Comparison of ENCODE assay signal across 29 cellular contexts in the genomic region with DNA sequence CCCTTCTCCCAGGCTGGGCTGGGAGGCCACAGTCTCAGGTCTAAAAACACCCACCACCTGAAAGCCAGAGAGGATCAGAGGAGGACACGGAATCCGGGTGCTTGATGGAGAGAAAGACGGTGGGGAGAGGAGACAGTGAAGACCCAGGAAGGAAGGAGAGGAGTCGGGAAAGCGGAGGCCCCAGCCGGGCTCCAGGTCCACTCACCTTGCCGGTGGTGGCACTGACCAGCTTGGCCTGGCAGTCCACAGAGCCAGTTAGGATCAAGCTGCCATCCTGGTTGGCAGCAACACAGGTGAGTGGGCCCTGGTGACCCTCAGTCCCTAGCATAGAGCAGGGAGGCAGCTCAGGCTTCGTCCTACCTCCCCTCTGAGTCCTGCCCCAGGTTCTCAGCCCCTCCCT. TPM values are rescaled to one million over a fixed set of nuclear protein-coding genes. Genes with fewer than 3 reads are reported as not detected.
DNase-seq lines count a peak whose midpoint lies in the region; ATAC-seq and TF ChIP-seq lines count a peak whose summit lies in the region.
"Had no signal": no experiment of that assay in that cellular context is flagged by ENCODE, and none has a peak within 500 bp of the region (broad histone marks: within the 10 kb centered on the region; RNA-seq: fewer than 3 reads in every experiment).

No MANE protein-coding gene starts in this region.

- peaks cover 41% of the 10 kb centered on the region for H3K4me1 Mint-ChIP-seq in activated naive CD4-positive, alpha-beta T cell treated with anti-CD3 and anti-CD28 coated beads, Interleukin-2, amount 10 ng/mL, durations not matched to agents 7 days and 5 days
- peaks cover 21% of the 10 kb centered on the region for H3K4me1 Mint-ChIP-seq in activated naive CD4-positive, alpha-beta T cell treated with anti-CD3 and anti-CD28 coated beads for 36 hours (ENCODE audit: low read depth)

- no peak overlapping the region for H3K4me3 ChIP-seq in colonic mucosa
- H3K4me3 ChIP-seq in mucosa of stomach (ENCODE audit: low read length), result no peak overlapping the region
- H3K4me3 ChIP-seq in aorta (ENCODE audit: low read length in 2 of 2), result no peak overlapping the region
- no peak overlapping the region for H3K4me3 ChIP-seq in testis
- no peak overlapping the region for H3K4me3 ChIP-seq in H7 (ENCODE audit: insufficient read depth, low read depth, low read length)
- H3K4me3 ChIP-seq: A549, ascending aorta, left ventricle myocardium inferior, suprapubic skin, uterus had no signal

- peak overlapping the region; percentile 70 for H3K27ac Mint-ChIP-seq in activated naive CD4-positive, alpha-beta T cell treated with anti-CD3 and anti-CD28 coated beads, Interleukin-2, amount 10 ng/mL, durations not matched to agents 7 days and 5 days
- H3K27ac Mint-ChIP-seq in activated naive CD4-positive, alpha-beta T cell treated with anti-CD3 and anti-CD28 coated beads for 36 hours, result no peak overlapping the region
- H3K27ac Mint-ChIP-seq: activated naive CD8-positive, alpha-beta T cell; mesothelial cell of epicardium had no signal

- peaks cover 6% of the 10 kb centered on the region for H3K27me3 Mint-ChIP-seq in activated naive CD4-positive, alpha-beta T cell treated with anti-CD3 and anti-CD28 coated beads, Interleukin-2, amount 10 ng/mL, durations not matched to agents 7 days and 5 days
- no peaks in the 10 kb centered on the region for H3K27me3 Mint-ChIP-seq in activated naive CD4-positive, alpha-beta T cell treated with anti-CD3 and anti-CD28 coated beads for 36 hours (ENCODE audit: low read depth)
- H3K27me3 Mint-ChIP-seq: activated CD4-positive, alpha-beta T cell treated with anti-CD3 and anti-CD28 coated beads, Interleukin-2, amount 10 ng/mL, durations not matched to agents 7 days and 5 days; activated naive CD8-positive, alpha-beta T cell; naive thymus-derived CD8-positive, alpha-beta T cell had no signal

- H3K9ac ChIP-seq in colonic mucosa (ENCODE audit: low read depth in 2 of 2, low read length in 2 of 2) (peak overlapping the region in 1 of 2 donors; percentile 60), mucosa of stomach (ENCODE audit: low read length) (peak overlapping the region; percentile 29)

- WGBS in aorta, 2 donors, result 89% methylated on average over 8 of the region's 8 CpGs
- WGBS in testis, 2 donors, result 79 to 90% methylated on average over 4 to 8 of the region's 8 CpGs

- TF ChIP-seq POLR2A in testis (IDR thresholded peaks at IDR 0.05), result no peak

- intact Hi-C loops in activated naive CD4-positive, alpha-beta T cell treated with anti-CD3 and anti-CD28 coated beads for 36 hours (cut with micrococcal nuclease), result no loop called here
- intact Hi-C loops in colonic mucosa (cut with DNase I), result no loop called here
- intact Hi-C loops in aorta (cut with DNase I), result loop anchor here in 1 of 2 donors (5.0 to 10.0 kb wide), 2 partner anchors 78 to 299 kb away; a partner anchor contains a TSS
- intact Hi-C loops in testis (cut with DNase I; ENCODE audit: low total_unique reads), result no loop called here

- ATAC-seq in aorta (ENCODE audit: low FRiP score) (no peak), HG03342 (IDR thresholded peaks at IDR 0.05; ENCODE audit: unreplicated experiment) (no peak)
- ATAC-seq: A549; naive thymus-derived CD8-positive, alpha-beta T cell; PC-3 had no signal

- no peaks in the 10 kb centered on the region for H3K9me3 Mint-ChIP-seq in activated naive CD4-positive, alpha-beta T cell treated with anti-CD3 and anti-CD28 coated beads, Interleukin-2, amount 10 ng/mL, durations not matched to agents 7 days and 5 days
- H3K9me3 Mint-ChIP-seq in activated naive CD4-positive, alpha-beta T cell treated with anti-CD3 and anti-CD28 coated beads for 36 hours, result no peaks in the 10 kb centered on the region
- H3K9me3 Mint-ChIP-seq: activated CD4-positive, alpha-beta T cell treated with anti-CD3 and anti-CD28 coated beads, Interleukin-2, amount 10 ng/mL, durations not matched to agents 7 days and 5 days; IgD-negative memory B cell; mesothelial cell of epicardium; naive thymus-derived CD8-positive, alpha-beta T cell had no signal

- H3K36me3 Mint-ChIP-seq in activated naive CD4-positive, alpha-beta T cell treated with anti-CD3 and anti-CD28 coated beads, Interleukin-2, amount 10 ng/mL, durations not matched to agents 7 days and 5 days, result peaks cover 29% of the 10 kb centered on the region
- peaks cover 19% of the 10 kb centered on the region for H3K36me3 Mint-ChIP-seq in activated naive CD4-positive, alpha-beta T cell treated with anti-CD3 and anti-CD28 coated beads for 36 hours (ENCODE audit: low read depth)

- H3K4me3 Mint-ChIP-seq in activated naive CD4-positive, alpha-beta T cell treated with anti-CD3 and anti-CD28 coated beads, Interleukin-2, amount 10 ng/mL, durations not matched to agents 7 days and 5 days, result no peak overlapping the region
- no peak overlapping the region for H3K4me3 Mint-ChIP-seq in activated naive CD4-positive, alpha-beta T cell treated with anti-CD3 and anti-CD28 coated beads for 36 hours
- H3K4me3 Mint-ChIP-seq: activated CD4-positive, alpha-beta T cell treated with anti-CD3 and anti-CD28 coated beads, Interleukin-2, amount 10 ng/mL, durations not matched to agents 7 days and 5 days; activated naive CD8-positive, alpha-beta T cell; mesothelial cell of epicardium had no signal

- H3K27ac ChIP-seq in colonic mucosa, result peak overlapping the region; percentile 82
- no peak overlapping the region for H3K27ac ChIP-seq in aorta (ENCODE audit: low read depth in 1 of 2, low read length in 2 of 2)
- H3K27ac ChIP-seq in testis, result no peak overlapping the region
- H3K27ac ChIP-seq: A549, ascending aorta, left ventricle myocardium inferior, suprapubic skin, uterus, WERI-Rb-1 had no signal

- H3K9me3 ChIP-seq in colonic mucosa (no peaks in the 10 kb centered on the region), mucosa of stomach (ENCODE audit: control insufficient read depth, low read length) (no peaks in the 10 kb centered on the region), aorta (ENCODE audit: control insufficient read depth, low read length) (no peaks in the 10 kb centered on the region), testis (no peaks in the 10 kb centered on the region)
- H3K9me3 ChIP-seq: A549, ascending aorta, left ventricle myocardium inferior, suprapubic skin, uterus had no signal

- H3K36me3 ChIP-seq in colonic mucosa, result no peaks in the 10 kb centered on the region
- H3K36me3 ChIP-seq in mucosa of stomach (ENCODE audit: control insufficient read depth, insufficient read depth, low read length), result peaks cover 18% of the 10 kb centered on the region
- H3K36me3 ChIP-seq in aorta (ENCODE audit: control insufficient read depth in 1 of 2, insufficient read depth in 2 of 2, low read length in 1 of 2), result no peaks in the 10 kb centered on the region
- no peaks in the 10 kb centered on the region for H3K36me3 ChIP-seq in testis (ENCODE audit: low read depth, missing control alignments)
- H3K36me3 ChIP-seq in H7 (replicated peaks; ENCODE audit: control insufficient read depth, insufficient read depth, low read length), result peaks cover 20% of the 10 kb centered on the region
- H3K36me3 ChIP-seq: uterus had no signal

- CTCF ChIA-PET in activated naive CD4-positive, alpha-beta T cell treated with anti-CD3 and anti-CD28 coated beads, Interleukin-2, amount 10 ng/mL, durations not matched to agents 7 days and 5 days (lab: Charles Lee), result interaction anchor here (2.9 kb wide), 1 partner anchor 8 kb away, joined by 14 read pairs; no protein-coding TSS in a partner anchor
- CTCF ChIA-PET in activated naive CD4-positive, alpha-beta T cell treated with anti-CD3 and anti-CD28 coated beads for 36 hours (lab: Charles Lee), result no interaction called here

- DNase-seq in activated naive CD4-positive, alpha-beta T cell treated with anti-CD3 and anti-CD28 coated beads, Interleukin-2, amount 10 ng/mL, durations not matched to agents 7 days and 5 days, result no peak
- no peak for DNase-seq in activated naive CD4-positive, alpha-beta T cell treated with anti-CD3 and anti-CD28 coated beads for 36 hours
- DNase-seq in colonic mucosa (no peak), aorta (peak; percentile 38 to 65), testis (no peak), H7 (no peak)
- DNase-seq: activated CD4-positive, alpha-beta T cell treated with anti-CD3 and anti-CD28 coated beads, Interleukin-2, amount 10 ng/mL, durations not matched to agents 7 days and 5 days; central memory CD4-positive, alpha-beta T cell; DMS153; left ventricle myocardium inferior; NCI-H1694 treated with DMSO at 0.1 percent for 48 hours; NCI-H524; PC-3; SHP77; T-helper 9 cell; uterus; WERI-Rb-1 had no signal

- H3K27me3 ChIP-seq in colonic mucosa (no peaks in the 10 kb centered on the region), mucosa of stomach (ENCODE audit: control insufficient read depth, insufficient read depth, low read length) (no peaks in the 10 kb centered on the region), aorta (ENCODE audit: control insufficient read depth in 1 of 2, insufficient read depth in 2 of 2, low read length in 1 of 2) (no peaks in the 10 kb centered on the region), testis (no peaks in the 10 kb centered on the region), H7 (ENCODE audit: control insufficient read depth, insufficient read depth, low read length) (no peaks in the 10 kb centered on the region)
- H3K27me3 ChIP-seq: ascending aorta, suprapubic skin, uterus had no signal

- TF ChIP-seq CTCF in colonic mucosa (IDR thresholded peaks at IDR 0.05) (no peak), testis (IDR thresholded peaks at IDR 0.05) (no peak)

- peaks cover 28% of the 10 kb centered on the region for H3K4me1 ChIP-seq in colonic mucosa
- peaks cover 62% of the 10 kb centered on the region for H3K4me1 ChIP-seq in mucosa of stomach (ENCODE audit: control insufficient read depth, insufficient read depth, low read length)
- H3K4me1 ChIP-seq in aorta (ENCODE audit: control insufficient read depth in 1 of 2, insufficient read depth in 2 of 2, low read length in 2 of 2), result no peaks in the 10 kb centered on the region
- H3K4me1 ChIP-seq in testis, result peaks cover 31% of the 10 kb centered on the region

RNA-seq across cellular contexts. Expression of a gene that starts 4.3 kb away (rescaled TPM):
- total RNA-seq in activated naive CD4-positive, alpha-beta T cell treated with anti-CD3 and anti-CD28 coated beads for 36 hours, result 10 to 100 TPM; 58.7 to 59.4 TPM
- total RNA-seq in colonic mucosa (100 to 1,000 TPM in 1 of 2 donors, 10 to 100 TPM in 1; 96.1 to 137 TPM), aorta (10 to 100 TPM; 50.8 to 54.7 TPM), testis (100 to 1,000 TPM; 154 to 177 TPM)
- polyA plus RNA-seq in aorta (10 to 100 TPM; 59.2 to 80.9 TPM), testis (ENCODE audit: insufficient read depth, low read depth, low replicate concordance) (112 TPM)
- 139 and 141 TPM in 2 replicates for total RNA-seq in H7 (2014; rRNA removed; shearing (Covaris generic))

RNA-seq across cellular contexts. Expression of a gene that starts 4.7 kb away (rescaled TPM):
- total RNA-seq in activated naive CD4-positive, alpha-beta T cell treated with anti-CD3 and anti-CD28 coated beads for 36 hours, result 10 to 100 TPM; 20.4 to 21.4 TPM
- total RNA-seq in colonic mucosa (100 to 1,000 TPM; 109 to 136 TPM), aorta (10 to 100 TPM; 26.9 to 40.2 TPM), testis (10 to 100 TPM; 79.3 to 84.2 TPM)
- polyA plus RNA-seq in aorta (100 to 1,000 TPM in 1 of 2 donors, 10 to 100 TPM in 1; 91.2 to 108 TPM), testis (ENCODE audit: insufficient read depth, low read depth, low replicate concordance) (90.7 TPM)
- 46.5 and 61.3 TPM in 2 replicates for total RNA-seq in H7 (2014; rRNA removed; shearing (Covaris generic))

RNA-seq across cellular contexts. Expression of a gene that starts 4.8 kb away (rescaled TPM):
- total RNA-seq in activated naive CD4-positive, alpha-beta T cell treated with anti-CD3 and anti-CD28 coated beads for 36 hours, result under 1 TPM in 1 of 2 experiments, not detected in 1; 0.10 TPM
- total RNA-seq in colonic mucosa (1 to 10 TPM; 1.1 to 1.3 TPM), aorta (1 to 10 TPM; 1.6 to 3.7 TPM), testis (1 to 10 TPM; 1.5 to 1.8 TPM)
- polyA plus RNA-seq in aorta (1 to 10 TPM in 1 of 2 donors, under 1 TPM in 1; 0.46 to 3.1 TPM), testis (ENCODE audit: insufficient read depth, low read depth, low replicate concordance) (3.4 TPM)
- total RNA-seq in H7 (2014; rRNA removed; shearing (Covaris generic)), result 0.11 TPM in 1 of 2 replicates, not detected in the other
- total RNA-seq: ascending aorta, dermis microvascular lymphatic vessel endothelial cell, G401, osteocyte had no signal

RNA-seq across cellular contexts. Expression of a gene that starts 26.7 kb away (rescaled TPM):
- 10 to 100 TPM; 43.1 to 43.4 TPM for total RNA-seq in activated naive CD4-positive, alpha-beta T cell treated with anti-CD3 and anti-CD28 coated beads for 36 hours
- total RNA-seq in colonic mucosa, result 100 to 1,000 TPM; 273 to 375 TPM
- 100 to 1,000 TPM; 264 to 294 TPM for total RNA-seq in aorta
- 100 to 1,000 TPM; 100 to 159 TPM for polyA plus RNA-seq in aorta
- 10 to 100 TPM; 59.9 to 81.0 TPM for total RNA-seq in testis
- polyA plus RNA-seq in testis (ENCODE audit: insufficient read depth, low read depth, low replicate concordance), result 77.6 TPM
- total RNA-seq in H7 (2014; rRNA removed; shearing (Covaris generic)), result 34.1 and 35.6 TPM in 2 replicates

RNA-seq across cellular contexts. Expression of a gene that starts 48.6 kb away (rescaled TPM):
- total RNA-seq in activated naive CD4-positive, alpha-beta T cell treated with anti-CD3 and anti-CD28 coated beads for 36 hours, result 100 to 1,000 TPM; 461 to 475 TPM
- total RNA-seq in colonic mucosa (100 to 1,000 TPM; 282 to 346 TPM), aorta (100 to 1,000 TPM; 351 to 367 TPM), testis (100 to 1,000 TPM; 255 to 271 TPM)
- polyA plus RNA-seq in aorta (100 to 1,000 TPM; 297 to 467 TPM), testis (ENCODE audit: insufficient read depth, low read depth, low replicate concordance) (338 TPM)
- total RNA-seq in H7 (2014; rRNA removed; shearing (Covaris generic)), result 146 and 167 TPM in 2 replicates

Comparison
In these comparisons a context has a peak if more than half of its experiments do, and no peak if none do; other contexts are left out.
1. DNase-seq: peak in aorta (2 of 2); none in activated naive CD4-positive, alpha-beta T cell treated with anti-CD3 and anti-CD28 coated beads, Interleukin-2, amount 10 ng/mL, durations not matched to agents 7 days and 5 days (single experiment), activated naive CD4-positive, alpha-beta T cell treated with anti-CD3 and anti-CD28 coated beads for 36 hours (single experiment), colonic mucosa (single experiment), testis (single experiment) and H7 (single experiment).